Comparison of ENCODE assay signal across 1 cellular context in genomic region chr2:210548878-210549384, GRCh38.
TF ChIP-seq lines count a peak whose summit lies in the region.

No MANE protein-coding gene starts in this region.

TF ChIP-seq in A549, 52 proteins besides CTCF, POLR2A, EP300 and RAD21 (continued from another document):
- TF ChIP-seq BCL3 (IDR thresholded peaks at IDR 0.05) (peak; percentile 76; the same call in 1 of the 3 replicates), GATA3 (IDR thresholded peaks at IDR 0.05; ENCODE audit: borderline replicate concordance) (peak; percentile 98), CEBPB (IDR thresholded peaks at IDR 0.05) (peak; percentile 84 to 93), JUNB (IDR thresholded peaks at IDR 0.05) (peak; percentile 68; the same call in 1 of the 2 replicates), PHF8 (IDR thresholded peaks at IDR 0.05; ENCODE audit: borderline replicate concordance, low read depth) (no peak), KDM1A (IDR thresholded peaks at IDR 0.05; ENCODE audit: low read depth) (no peak), JUN (IDR thresholded peaks at IDR 0.05) (peak; percentile 82 to 91), HES2 (IDR thresholded peaks at IDR 0.05) (peak; percentile 87), FOXS1 (CRISPR knock-in tag; IDR thresholded peaks at IDR 0.05) (peak; percentile 84; the same call in 1 of the 2 replicates), HOXB5 (CRISPR knock-in tag; IDR thresholded peaks at IDR 0.05) (0 out of 2 replicates have a peak, but pooled peaks have one; percentile 36), BHLHE40 (IDR thresholded peaks at IDR 0.05; ENCODE audit: low read depth, low read length) (no peak)
